ENCODE assay signal across 24 cellular contexts in the genomic region with DNA sequence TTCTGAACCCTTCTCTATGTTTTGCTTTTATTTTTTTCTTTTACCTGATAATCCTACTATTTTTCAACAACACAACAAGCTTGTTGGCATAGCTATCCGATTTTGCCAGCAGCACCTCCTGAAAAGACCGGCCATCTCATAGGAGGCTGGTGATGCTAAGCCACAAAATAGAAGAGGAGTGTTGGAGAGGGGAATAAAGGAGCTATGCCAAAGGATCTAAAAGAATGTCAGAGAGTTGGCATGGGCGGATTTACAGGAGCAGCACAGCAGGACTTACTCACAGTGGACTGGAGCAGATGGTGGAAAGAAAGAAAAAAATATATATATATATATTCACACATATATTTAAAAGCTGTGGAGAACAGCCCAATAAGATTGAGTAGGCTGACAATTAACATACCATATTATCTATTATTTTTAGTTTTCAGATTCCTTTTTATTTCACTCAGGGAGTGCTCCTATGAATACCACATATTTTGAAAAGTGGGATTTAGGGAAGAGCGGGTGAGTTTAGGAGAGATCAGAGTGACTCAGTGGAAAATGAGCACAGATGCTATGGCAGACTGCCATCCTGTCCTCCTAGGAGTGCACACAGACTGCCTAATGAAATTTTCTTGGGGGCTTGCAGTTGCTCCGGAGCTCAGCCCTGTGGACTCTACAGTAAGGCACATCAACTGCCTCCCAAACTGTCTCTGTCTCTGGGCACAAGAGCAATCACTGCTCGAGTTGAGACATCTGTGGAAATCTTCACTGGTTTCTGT.
DNase-seq lines count a peak whose midpoint lies in the region; ATAC-seq and TF ChIP-seq lines count a peak whose summit lies in the region.
"Had no signal": no experiment of that assay in that cellular context is flagged by ENCODE, and none has a peak within 500 bp of the region (broad histone marks: within the 10 kb centered on the region; RNA-seq: fewer than 3 reads in every experiment).

No MANE protein-coding gene starts in this region.

- H3K36me3 ChIP-seq in GM23338 (ENCODE audit: insufficient read depth) (no peaks in the 10 kb centered on the region), spleen (no peaks in the 10 kb centered on the region)
- H3K36me3 ChIP-seq: prostate gland, tibial nerve had no signal

- no peak overlapping the region for H3K4me3 ChIP-seq in GM23338
- no peak overlapping the region for H3K4me3 ChIP-seq in spleen
- H3K4me3 ChIP-seq: prostate gland, skin epidermis, tibial nerve had no signal

- H4K20me1 ChIP-seq in GM23338 (replicated peaks; ENCODE audit: insufficient read depth) = no peaks in the 10 kb centered on the region

- TF ChIP-seq POLR2A in spleen (IDR thresholded peaks at IDR 0.05) = no peak

- peaks cover 5% of the 10 kb centered on the region for H3K9me3 Mint-ChIP-seq in GM23338
- H3K9me3 Mint-ChIP-seq: activated T-helper 1 cell treated with anti-CD3 and anti-CD28 coated beads, Interleukin-12 subunit alpha, Interleukin-12 subunit beta, Interleukin-2, Interleukin-4 antibody, amounts not matched to agents 30 ng/mL and 10 ng/mL and 1 ng/mL, durations not matched to agents 14 hours and 24 hours and 36 hours had no signal

- no peak for TF ChIP-seq CTCF in GM23338 (conservative IDR thresholded peaks at IDR 0.05; ENCODE audit: low read depth in 2 of 2)
- TF ChIP-seq CTCF in spleen (IDR thresholded peaks at IDR 0.05 in 8 of 11, conservative IDR thresholded peaks at IDR 0.05 in 3 of 11) = no peak

- H3K27ac ChIP-seq in GM23338 (ENCODE audit: low read depth) (no peak overlapping the region), spleen (no peak overlapping the region)
- H3K27ac ChIP-seq: epithelial cell of prostate, prostate gland, skin epidermis, tibial nerve had no signal

- peaks cover 0 to 15% (median 7%) of the 10 kb centered on the region in 8 donors for H3K9me3 ChIP-seq in spleen
- H3K9me3 ChIP-seq: prostate gland had no signal

- H3K36me3 Mint-ChIP-seq in GM23338 (ENCODE audit: low read depth) = peaks cover 8% of the 10 kb centered on the region; the same call in 2 of the 3 replicates
- H3K36me3 Mint-ChIP-seq: activated naive CD8-positive, alpha-beta T cell treated with anti-CD3 and anti-CD28 coated beads for 36 hours had no signal

- no peaks in the 10 kb centered on the region for H3K4me1 ChIP-seq in GM23338 (ENCODE audit: insufficient read depth)
- H3K4me1 ChIP-seq in spleen = no peaks in the 10 kb centered on the region
- H3K4me1 ChIP-seq: prostate gland, tibial nerve had no signal

- DNase-seq in GM23338 (ENCODE audit: low spot score) (no peak), SK-N-DZ (ENCODE audit: low spot score) (peak; percentile 5), globus pallidus (ENCODE audit: low spot score) (peak; percentile 3), superior temporal gyrus (ENCODE audit: extremely low spot score) (peak; percentile 73), spleen (no peak), NCI-H1092 (lab: John Stamatoyannopoulos, UW) (no peak), NCI-H748 treated with DMSO at 0.1 percent for 48 hours (lab: John Stamatoyannopoulos, UW) (no peak)
- DNase-seq: activated CD4-positive, alpha-beta T cell treated with anti-CD3 and anti-CD28 coated beads for 4 hours; activated naive CD8-positive, alpha-beta T cell treated with anti-CD3 and anti-CD28 coated beads for 36 hours; foreskin melanocyte; IMR-90; MM.1S; NCI-H1436 treated with DMSO at 0.1 percent for 48 hours; NCI-H526 treated with DMSO at 0.1 percent for 48 hours; nephron progenitor cell; Right ventricle myocardium superior; stimulated activated naive CD4-positive, alpha-beta T cell treated with Interleukin-2 at 50 U/mL for 16 hours; T-helper 1 cell had no signal

- H3K4me1 Mint-ChIP-seq in GM23338 = no peaks in the 10 kb centered on the region
- H3K4me1 Mint-ChIP-seq: activated naive CD8-positive, alpha-beta T cell treated with anti-CD3 and anti-CD28 coated beads for 36 hours; nephron progenitor cell had no signal

- no peak overlapping the region for H3K4me3 Mint-ChIP-seq in GM23338
- H3K4me3 Mint-ChIP-seq: activated naive CD8-positive, alpha-beta T cell treated with anti-CD3 and anti-CD28 coated beads for 36 hours; activated T-helper 1 cell treated with anti-CD3 and anti-CD28 coated beads, Interleukin-12 subunit alpha, Interleukin-12 subunit beta, Interleukin-2, Interleukin-4 antibody, amounts not matched to agents 30 ng/mL and 10 ng/mL and 1 ng/mL, durations not matched to agents 14 hours and 24 hours and 36 hours; dendritic cell treated with granulocyte-macrophage colony-stimulating factor and Interleukin-4, amounts not matched to agents 40 ng/mL and 50 ng/mL, for 4 days; nephron progenitor cell had no signal

- H3F3A ChIP-seq in GM23338 (replicated peaks; ENCODE audit: low read depth) = no peaks in the 10 kb centered on the region

- ATAC-seq in GM23338 = no peak

- H2AFZ ChIP-seq in GM23338 = 0 out of 2 replicates have a peak overlapping the region, but pooled peaks have one; percentile 34

- 69 to 89% (median 79%) methylated on average over 6 of the region's 6 CpGs for WGBS in spleen, 5 donors

- H3K27me3 ChIP-seq in GM23338 (ENCODE audit: insufficient read depth) (no peaks in the 10 kb centered on the region), spleen (replicated peaks in 1 of 7) (no peaks in the 10 kb centered on the region)
- H3K27me3 ChIP-seq: tibial nerve had no signal

- H3K27ac Mint-ChIP-seq in GM23338 = no peak overlapping the region
- H3K27ac Mint-ChIP-seq: activated naive CD8-positive, alpha-beta T cell treated with anti-CD3 and anti-CD28 coated beads for 36 hours; activated T-helper 1 cell treated with anti-CD3 and anti-CD28 coated beads, Interleukin-12 subunit alpha, Interleukin-12 subunit beta, Interleukin-2, Interleukin-4 antibody, amounts not matched to agents 30 ng/mL and 10 ng/mL and 1 ng/mL, durations not matched to agents 14 hours and 24 hours and 36 hours; dendritic cell treated with granulocyte-macrophage colony-stimulating factor and Interleukin-4, amounts not matched to agents 40 ng/mL and 50 ng/mL, for 4 days; nephron progenitor cell had no signal

- H3K9me2 ChIP-seq in GM23338 (ENCODE audit: insufficient read depth) = 0 out of 2 replicates have a peak, but pooled peaks cover 3% of the 10 kb centered on the region

- H3K27me3 Mint-ChIP-seq in GM23338 (ENCODE audit: insufficient read depth, low read depth, poor library complexity) = peaks cover 3% of the 10 kb centered on the region
- H3K27me3 Mint-ChIP-seq: activated naive CD8-positive, alpha-beta T cell treated with anti-CD3 and anti-CD28 coated beads for 36 hours; dendritic cell treated with granulocyte-macrophage colony-stimulating factor and Interleukin-4, amounts not matched to agents 40 ng/mL and 50 ng/mL, for 4 days had no signal

- no peaks in the 10 kb centered on the region for H3K79me2 ChIP-seq in GM23338 (replicated peaks; ENCODE audit: insufficient read depth)

- H3K4me2 ChIP-seq in GM23338 = no peak overlapping the region

- intact Hi-C loops in spleen (cut with DNase I; ENCODE audit: low total_unique reads) = no loop called here

TF ChIP-seq in GM23338, 12 proteins besides CTCF, POLR2A, EP300 and RAD21 (continues in another document):
- no peak for TF ChIP-seq STAT1 (IDR thresholded peaks at IDR 0.05; ENCODE audit: unreplicated experiment)
- TF ChIP-seq ZNF114 (CRISPR knock-in tag; IDR thresholded peaks at IDR 0.05) = no peak

Comparison
In these comparisons a context has a peak if more than half of its experiments do, and no peak if none do; other contexts are left out.
1. DNase-seq: peak in SK-N-DZ (single experiment), globus pallidus (single experiment) and superior temporal gyrus (single experiment); none in GM23338 (single experiment), spleen (single experiment), NCI-H1092 (single experiment) and NCI-H748 treated with DMSO at 0.1 percent for 48 hours (single experiment).